In genomic region chr2:109322111-109322510, GRCh38 we compare ENCODE assay signal across 10 cellular contexts.
DNase-seq lines count a peak whose midpoint lies in the region; ATAC-seq and TF ChIP-seq lines count a peak whose summit lies in the region.
"Had no signal": no experiment of that assay in that cellular context is flagged by ENCODE, and none has a peak within 500 bp of the region (broad histone marks: within the 10 kb centered on the region; RNA-seq: fewer than 3 reads in every experiment).

No MANE protein-coding gene starts in this region.

- intact Hi-C loops in Calu3 (cut with micrococcal nuclease; ENCODE audit: unreplicated experiment) = loop anchor here (5.0 kb wide), 1 partner anchor 190 kb away; no protein-coding TSS in a partner anchor

- CTCF ChIA-PET in AG04450 (lab: Charles Lee) = interaction anchor here (1.1 to 1.5 kb wide), 2 partner anchors 104 to 189 kb away, joined by 3 to 4 read pairs; no protein-coding TSS in a partner anchor
- CTCF ChIA-PET in Calu3 (lab: Charles Lee) = interaction anchor here (1.2 kb wide), 1 partner anchor 193 kb away, joined by 3 read pairs; the partner anchor contains the start of gene SH3RF3

- H3K27ac ChIP-seq in AG04450 (ENCODE audit: low read depth, low read length) (peak overlapping the region; percentile 92), adipose tissue (ENCODE audit: low read depth, low read length) (peak overlapping the region; percentile 68)

- TF ChIP-seq POLR2A in GM18505 (IDR thresholded peaks at IDR 0.05; ENCODE audit: borderline replicate concordance, extremely low read depth, insufficient read depth, insufficient read length) = no peak

- H3K27me3 ChIP-seq in AG04450 (ENCODE audit: control insufficient read depth, insufficient read depth, low read length) = no peaks in the 10 kb centered on the region
- H3K27me3 ChIP-seq: BE2C had no signal

- H3K27me3 Mint-ChIP-seq in osteocyte (ENCODE audit: unreplicated experiment) (no peaks in the 10 kb centered on the region), Calu3 (ENCODE audit: unreplicated experiment) (peaks cover 100% of the 10 kb centered on the region)

- H3K9me3 Mint-ChIP-seq in osteocyte (ENCODE audit: unreplicated experiment) (no peaks in the 10 kb centered on the region), Calu3 (ENCODE audit: low read depth, unreplicated experiment) (no peaks in the 10 kb centered on the region)

- POLR2A ChIA-PET in AG04450 (lab: Yijun Ruan, JAX) = interaction anchor here (0.8 to 1.3 kb wide), 3 partner anchors 10 to 149 kb away, joined by 3 to 5 read pairs (median 4); no protein-coding TSS in a partner anchor

- H3K4me3 Mint-ChIP-seq in osteocyte (ENCODE audit: unreplicated experiment) = peak overlapping the region; percentile 65
- no peak overlapping the region for H3K4me3 Mint-ChIP-seq in Calu3 (ENCODE audit: low read depth, unreplicated experiment)

- TF ChIP-seq CTCF in AG04450 (IDR thresholded peaks at IDR 0.05; ENCODE audit: low read depth, low read length) (no peak), osteocyte (IDR thresholded peaks at IDR 0.05) (no peak), Calu3 (IDR thresholded peaks at IDR 0.05; ENCODE audit: unreplicated experiment) (no peak)

- peak overlapping the region; percentile 93 for H3K27ac Mint-ChIP-seq in osteocyte (ENCODE audit: unreplicated experiment)
- H3K27ac Mint-ChIP-seq in Calu3 (ENCODE audit: unreplicated experiment) = no peak overlapping the region

- H3K9me3 ChIP-seq in AG04450 (ENCODE audit: control insufficient read depth, insufficient read depth, low read length) = no peaks in the 10 kb centered on the region
- H3K9me3 ChIP-seq: BE2C had no signal

- BruUV-seq in Calu3 (replicated peaks; lab: Mats Ljungman, UMichigan) = no TSS peak

- H3K4me1 Mint-ChIP-seq in osteocyte (ENCODE audit: unreplicated experiment) (peaks cover 99% of the 10 kb centered on the region), Calu3 (ENCODE audit: low read depth, unreplicated experiment) (no peaks in the 10 kb centered on the region)

- 34 to 54% (median 52%) methylated on average over 6 of the region's 6 CpGs for WGBS in adipose tissue, 3 donors

- H3K4me3 ChIP-seq in AG04450 (ENCODE audit: low read depth, low read length) = peak overlapping the region; percentile 28; the same call in 1 of the 2 replicates

- H3K36me3 Mint-ChIP-seq in osteocyte (ENCODE audit: unreplicated experiment) (peaks cover 2% of the 10 kb centered on the region), Calu3 (ENCODE audit: insufficient read depth, unreplicated experiment) (no peaks in the 10 kb centered on the region)

- ATAC-seq in GM18505 (IDR thresholded peaks at IDR 0.05; ENCODE audit: unreplicated experiment) = no peak

- DNase-seq in AG04450 (ENCODE audit: low read depth, low spot score) = peak; percentile 92
- DNase-seq in globus pallidus (ENCODE audit: low spot score) = peak; percentile 35
- no peak for DNase-seq in osteocyte (ENCODE audit: extremely low spot score, unreplicated experiment)
- DNase-seq in activated T-cell treated with anti-CD3 and anti-CD28 coated beads, Interleukin-2, amount 50 U/mL, for 48 hours = no peak
- DNase-seq in Calu3 = no peak
- no peak for DNase-seq in NCI-H146 treated with DMSO at 0.1 percent for 48 hours (lab: John Stamatoyannopoulos, UW; ENCODE audit: unreplicated experiment)
- DNase-seq: activated gamma-delta T cell, BE2C had no signal

Comparison
In these comparisons a context has a peak if more than half of its experiments do, and no peak if none do; other contexts are left out.
1. DNase-seq: peak in AG04450 (single experiment) and globus pallidus (single experiment); none in osteocyte (single experiment), activated T-cell treated with anti-CD3 and anti-CD28 coated beads, Interleukin-2, amount 50 U/mL, for 48 hours (0 of 2), Calu3 (single experiment) and NCI-H146 treated with DMSO at 0.1 percent for 48 hours (single experiment).